8 cellular contexts compared by ENCODE assay signal in the genomic region with DNA sequence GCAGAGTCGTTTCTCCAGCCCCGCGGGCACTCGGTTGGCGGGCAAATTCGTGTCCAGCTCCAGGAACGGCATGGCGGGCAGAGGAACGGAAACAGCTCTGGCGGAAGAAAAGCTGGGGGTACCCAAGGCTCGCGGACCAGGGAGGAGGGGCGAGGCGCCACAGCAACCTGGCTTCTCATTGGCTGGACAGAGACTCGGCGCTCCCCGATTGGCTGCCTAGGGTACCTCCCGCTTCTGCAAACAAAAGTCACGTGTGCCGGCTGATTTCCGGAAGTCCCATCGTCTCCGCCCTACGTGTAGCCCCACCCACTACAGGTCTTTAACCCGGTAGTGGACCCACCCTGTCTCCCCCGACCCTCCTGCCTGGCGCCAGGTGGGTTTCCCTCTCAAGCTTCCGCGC. TPM values are rescaled to one million over a fixed set of nuclear protein-coding genes. Genes with fewer than 3 reads are reported as not detected.
DNase-seq lines count a peak whose midpoint lies in the region; ATAC-seq and TF ChIP-seq lines count a peak whose summit lies in the region.
"Not testable (repeated sequence)": the region's sequence is repeated elsewhere in the genome, so short reads cannot be mapped to it uniquely, and the experiment has no call there.

TSS of gene DDT (minus strand) at position 99 of the 400 bp plus-strand sequence. CDS start at position 72, 27 bp downstream.

- in situ Hi-C loops in SK-MEL-5 (cut with HindIII; ENCODE audit: low pct_unique_long_range_greater_than_20kb, low sequenced_read_pairs); mammary epithelial cell (cut with MboI; ENCODE audit: low sequenced_read_pairs in 2 of 2): not testable (repeated sequence)

- H3K27me3 ChIP-seq in mammary epithelial cell (ENCODE audit: insufficient read depth, low read length); osteoblast (ENCODE audit: insufficient read depth, low read length); uterus: not testable (repeated sequence)

- BruUV-seq in mammary epithelial cell (replicated peaks; lab: Mats Ljungman, UMichigan): not testable (repeated sequence)

- H3K4me2 ChIP-seq in mammary epithelial cell (ENCODE audit: insufficient read depth, low read depth, low read length); osteoblast (ENCODE audit: insufficient read depth, low read length): not testable (repeated sequence)

- CTCF ChIA-PET in mammary epithelial cell (lab: Charles Lee; ENCODE audit: low non-redundant PET): not testable (repeated sequence)

- not testable (repeated sequence) for H2AFZ ChIP-seq in mammary epithelial cell (ENCODE audit: low read depth, low read length); osteoblast (ENCODE audit: low read length)

- ATAC-seq in GM18873 (IDR thresholded peaks at IDR 0.05; ENCODE audit: low FRiP score, unreplicated experiment): peak; percentile 91
- peak; percentile 88 for ATAC-seq in HG03196 (IDR thresholded peaks at IDR 0.05; ENCODE audit: unreplicated experiment)
- ATAC-seq in left ventricle myocardium superior: peak; percentile 94

- not testable (repeated sequence) for TF ChIP-seq POLR2A in uterus (IDR thresholded peaks at IDR 0.05)

- no CpG with 5 or more reads among the region's 29 CpGs for WGBS in mammary epithelial cell (ENCODE audit: low coverage, missing lambda C conversion rate)

- not testable (repeated sequence) for H3K4me3 ChIP-seq in mammary epithelial cell (replicated peaks in 1 of 3; ENCODE audit: insufficient read depth in 1 of 3, low read depth in 2 of 3, low read length in 3 of 3); osteoblast (ENCODE audit: insufficient read depth, low read length); uterus

- H3K4me1 ChIP-seq in mammary epithelial cell (ENCODE audit: insufficient read depth, low read length); osteoblast (ENCODE audit: insufficient read depth, low read length); uterus: not testable (repeated sequence)

- peaks cover 12% of the 10 kb centered on the region for H3K36me3 ChIP-seq in mammary epithelial cell (ENCODE audit: insufficient read depth, low read length)
- H3K36me3 ChIP-seq in osteoblast (ENCODE audit: insufficient read depth, low read length): peaks cover 25% of the 10 kb centered on the region
- H3K36me3 ChIP-seq in uterus: not testable (repeated sequence)

- not testable (repeated sequence) for H3K9ac ChIP-seq in mammary epithelial cell (ENCODE audit: insufficient read depth, low read length)

- intact Hi-C loops in mammary epithelial cell (cut with micrococcal nuclease); left ventricle myocardium superior (cut with micrococcal nuclease): not testable (repeated sequence)
- intact Hi-C loops in uterus (cut with DNase I; ENCODE audit: low total_unique reads): loop anchor here (5.0 kb wide), 1 partner anchor 47 kb away; no protein-coding TSS in a partner anchor

- H3K27ac ChIP-seq in mammary epithelial cell (ENCODE audit: insufficient read depth, low read depth, low read length); osteoblast (ENCODE audit: low read depth, low read length); uterus: not testable (repeated sequence)

- not testable (repeated sequence) for H4K20me1 ChIP-seq in mammary epithelial cell (ENCODE audit: insufficient read depth, low read length); osteoblast (ENCODE audit: insufficient read depth, low read length)

- dilution Hi-C loops in mammary epithelial cell (cut with HindIII; ENCODE audit: low sequenced_read_pairs): loop anchor here (10.0 kb wide), 1 partner anchor 60 kb away; no protein-coding TSS in a partner anchor

- not testable (repeated sequence) for TF ChIP-seq CTCF in mammary epithelial cell (conservative IDR thresholded peaks at IDR 0.05 in 1 of 2, IDR thresholded peaks at IDR 0.05 in 1 of 2; ENCODE audit: extremely low read depth in 1 of 2, insufficient read depth in 1 of 2, low read depth in 1 of 2, low read length in 2 of 2); osteoblast (IDR thresholded peaks at IDR 0.05; ENCODE audit: extremely low read depth, low read depth, low read length); uterus (IDR thresholded peaks at IDR 0.05)

- DNase-seq in H4 (ENCODE audit: low spot score); SK-MEL-5 (ENCODE audit: low read depth, low spot score); mammary epithelial cell; left ventricle myocardium superior; osteoblast (ENCODE audit: insufficient read length, low spot score, missing footprints); uterus: not testable (repeated sequence)

- not testable (repeated sequence) for H3K9me3 ChIP-seq in mammary epithelial cell (replicated peaks; ENCODE audit: insufficient read depth, low read length); osteoblast (ENCODE audit: low read depth, low read length); uterus

- peaks cover 27% of the 10 kb centered on the region for H3K79me2 ChIP-seq in mammary epithelial cell (ENCODE audit: insufficient read depth, low read length)
- peaks cover 26% of the 10 kb centered on the region for H3K79me2 ChIP-seq in osteoblast (ENCODE audit: insufficient read depth, low read length)

RNA-seq across cellular contexts. Expression of gene DDT, which starts in this region (rescaled TPM):
- 188 and 232 TPM in 2 replicates for total RNA-seq in H4 (2014; rRNA removed; shearing (Covaris generic))
- total RNA-seq in SK-MEL-5 (2014; rRNA removed; shearing (Covaris generic)): 397 and 481 TPM in 2 replicates
- 411 and 501 TPM in 2 replicates for polyA plus RNA-seq in SK-MEL-5 (2015; cell fraction: cytosol; rRNA removed)
- polyA plus RNA-seq in SK-MEL-5 (2015; cell fraction: nucleus; rRNA removed): 140 and 208 TPM in 2 replicates
- 100 to 1,000 TPM in 1 of 2 donors, 10 to 100 TPM in 1; 70.3 to 131 TPM for total RNA-seq in mammary epithelial cell
- 137 TPM for polyA plus RNA-seq in mammary epithelial cell
- polyA minus RNA-seq in mammary epithelial cell: 38.7 TPM
- total RNA-seq in left ventricle myocardium superior: 141 TPM
- total RNA-seq in osteoblast: 80.3 and 83.4 TPM in 2 replicates
- 10 to 100 TPM; 26.5 to 58.7 (median 48.0) TPM for total RNA-seq in uterus
